ENCODE assay signal across 1 cellular context in genomic region chr18:33804258-33804657, GRCh38.
TF ChIP-seq lines count a peak whose summit lies in the region.

No MANE protein-coding gene starts in this region.

TF ChIP-seq in HEK293, 187 proteins besides CTCF, POLR2A, EP300 and RAD21 (continued from another document):
- TF ChIP-seq ZNF610 (tag by site-specific recombination; IDR thresholded peaks at IDR 0.05; ENCODE audit: borderline replicate concordance) (no peak), ZNF202 (tag by site-specific recombination; IDR thresholded peaks at IDR 0.05; ENCODE audit: borderline replicate concordance) (no peak), ZNF510 (tag by site-specific recombination; IDR thresholded peaks at IDR 0.05; ENCODE audit: insufficient replicate concordance) (peak; percentile 7), ZNF529 (tag by site-specific recombination; IDR thresholded peaks at IDR 0.05; ENCODE audit: insufficient replicate concordance) (no peak), ZNF26 (tag by site-specific recombination; IDR thresholded peaks at IDR 0.05) (no peak), ZNF596 (tag by site-specific recombination; IDR thresholded peaks at IDR 0.05) (0 out of 2 replicates have a peak, but pooled peaks have one; percentile 29), ZNF571 (tag by site-specific recombination; IDR thresholded peaks at IDR 0.05) (no peak), ZNF776 (tag by site-specific recombination; IDR thresholded peaks at IDR 0.05; ENCODE audit: borderline replicate concordance) (no peak), WT1 (tag by site-specific recombination; IDR thresholded peaks at IDR 0.05) (no peak), ZNF19 (tag by site-specific recombination; IDR thresholded peaks at IDR 0.05; ENCODE audit: low read depth) (no peak), ZNF518A (tag by site-specific recombination; conservative IDR thresholded peaks at IDR 0.05; ENCODE audit: low read depth) (no peak), SCRT1 (tag by site-specific recombination; IDR thresholded peaks at IDR 0.05; ENCODE audit: borderline replicate concordance) (no peak), PRDM6 (tag by site-specific recombination; IDR thresholded peaks at IDR 0.05) (no peak), ZNF513 (tag by site-specific recombination; IDR thresholded peaks at IDR 0.05) (no peak), ZNF155 (tag by site-specific recombination; IDR thresholded peaks at IDR 0.05) (no peak), REPIN1 (tag by site-specific recombination; IDR thresholded peaks at IDR 0.05; ENCODE audit: low read depth) (no peak), ZNF404 (tag by site-specific recombination; IDR thresholded peaks at IDR 0.05) (no peak), ZNF248 (tag by site-specific recombination; IDR thresholded peaks at IDR 0.05) (0 out of 2 replicates have a peak, but pooled peaks have one; percentile 22)
